ENCODE assay signal across 5 cellular contexts in genomic region chr21:44098964-44099363, GRCh38. TPM values are rescaled to one million over a fixed set of nuclear protein-coding genes. Genes with fewer than 3 reads are reported as not detected.
A peak's percentile ranks its signal among the peaks of the same experiment; 100 is the strongest.
DNase-seq lines count a peak whose midpoint lies in the region; ATAC-seq and TF ChIP-seq lines count a peak whose summit lies in the region.
"Not testable (repeated sequence)": the region's sequence is repeated elsewhere in the genome, so short reads cannot be mapped to it uniquely, and the experiment has no call there.

No MANE protein-coding gene starts in this region.

- not testable (repeated sequence) for H3K4me3 Mint-ChIP-seq in CD8-positive, alpha-beta T cell

- not testable (repeated sequence) for H3K9me3 ChIP-seq in CD8-positive, alpha-beta T cell (ENCODE audit: low read length); heart right ventricle; left lung; lung (ENCODE audit: control insufficient read depth in 2 of 2, insufficient read depth in 1 of 2, low read length in 1 of 2)

- H3K27me3 Mint-ChIP-seq in CD8-positive, alpha-beta T cell (ENCODE audit: low read depth), result not testable (repeated sequence)

- not testable (repeated sequence) for H3K9me3 Mint-ChIP-seq in CD8-positive, alpha-beta T cell

- H3K36me3 ChIP-seq in CD8-positive, alpha-beta T cell (ENCODE audit: insufficient read depth, low read length); lung (ENCODE audit: control insufficient read depth in 2 of 2, insufficient read depth in 2 of 2, low read length in 2 of 2): not testable (repeated sequence)
- peaks cover 0 to 17% (median 6%) of the 10 kb centered on the region in 9 donors for H3K36me3 ChIP-seq in heart right ventricle
- H3K36me3 ChIP-seq in left lung, result peaks cover 0 to 16% of the 10 kb centered on the region in 2 donors

- H3K4me1 Mint-ChIP-seq in CD8-positive, alpha-beta T cell (ENCODE audit: low read depth), result not testable (repeated sequence)

- DNase-seq in CD8-positive, alpha-beta T cell; Right ventricle myocardium superior; heart right ventricle; left lung; lung (ENCODE audit: low spot score): not testable (repeated sequence)

- no CpG with 5 or more reads among the region's 13 CpGs for WGBS in heart right ventricle, 2 donors
- no CpG with 5 or more reads among the region's 13 CpGs for WGBS in lung, 2 donors

- not testable (repeated sequence) for H3K27me3 ChIP-seq in CD8-positive, alpha-beta T cell (ENCODE audit: insufficient read depth, low read length); heart right ventricle; left lung; lung (ENCODE audit: control insufficient read depth, insufficient read depth)

- H3K36me3 Mint-ChIP-seq in CD8-positive, alpha-beta T cell, result not testable (repeated sequence)

- POLR2A ChIA-PET in CD8-positive, alpha-beta T cell (lab: Charles Lee), result not testable (repeated sequence)

- not testable (repeated sequence) for H3K4me3 ChIP-seq in CD8-positive, alpha-beta T cell (ENCODE audit: low read depth, low read length); heart right ventricle; left lung; lung

- CTCF ChIA-PET in CD8-positive, alpha-beta T cell (lab: Charles Lee), result not testable (repeated sequence)

- not testable (repeated sequence) for TF ChIP-seq CTCF in CD8-positive, alpha-beta T cell (IDR thresholded peaks at IDR 0.05); heart right ventricle (IDR thresholded peaks at IDR 0.05); left lung (IDR thresholded peaks at IDR 0.05); lung (IDR thresholded peaks at IDR 0.05; ENCODE audit: control extremely low read depth, extremely low read depth)

- intact Hi-C loops in CD8-positive, alpha-beta T cell (cut with DNase I, micrococcal nuclease); left lung (cut with DNase I): not testable (repeated sequence)
- intact Hi-C loops in Right ventricle myocardium superior (cut with DNase I), result loop anchor here (10.0 kb wide), 1 partner anchor 74 kb away; no protein-coding TSS in a partner anchor
- intact Hi-C loops in heart right ventricle (cut with DNase I), result loop anchor here in 1 of 10 donors (10.0 kb wide), 1 partner anchor 84 kb away; the partner anchor contains the start of gene TRAPPC10

- H3K27ac Mint-ChIP-seq in CD8-positive, alpha-beta T cell, result not testable (repeated sequence)

- ATAC-seq in CD8-positive, alpha-beta T cell, result peak; percentile 57
- ATAC-seq in Right ventricle myocardium superior (ENCODE audit: poor library complexity) (peak; percentile 79), heart right ventricle (peak; percentile 34 to 82 (median 63)), left lung (peak; percentile 93), lung (ENCODE audit: insufficient read depth, low FRiP score) (peak; percentile 41)

- H3K4me1 ChIP-seq in CD8-positive, alpha-beta T cell (ENCODE audit: insufficient read depth, low read length); heart right ventricle; left lung; lung (ENCODE audit: control insufficient read depth in 2 of 2, insufficient read depth in 2 of 2, low read length in 2 of 2): not testable (repeated sequence)

- H3K27ac ChIP-seq in CD8-positive, alpha-beta T cell (ENCODE audit: low read depth, low read length); heart right ventricle; left lung; lung (ENCODE audit: low read depth in 1 of 2, low read length in 1 of 2): not testable (repeated sequence)

RNA-seq across cellular contexts. Expression of gene PWP2, which starts 8.2 kb away (rescaled TPM):
- total RNA-seq in CD8-positive, alpha-beta T cell, result 10 to 100 TPM; 15.7 to 22.9 TPM
- total RNA-seq in Right ventricle myocardium superior (8.6 TPM), heart right ventricle (10 to 100 TPM in 1 of 10 donors, 1 to 10 TPM in 8, not detected in 1; 1.0 to 14.8 (median 6.5) TPM), left lung (1 to 10 TPM; 3.9 to 6.7 TPM), lung (10 to 100 TPM; 10.3 to 20.4 TPM)
- polyA plus RNA-seq in heart right ventricle (1 to 10 TPM; 2.3 to 5.4 TPM), lung (1 to 10 TPM; 3.6 to 8.9 TPM)

RNA-seq across cellular contexts. Expression of gene GATD3, which starts 34.5 kb away (rescaled TPM):
- total RNA-seq in CD8-positive, alpha-beta T cell, result 10 to 100 TPM in 1 of 2 experiments, 1 to 10 TPM in 1; 8.2 to 10.4 TPM
- total RNA-seq in Right ventricle myocardium superior (146 TPM), heart right ventricle (100 to 1,000 TPM in 4 of 10 donors, 10 to 100 TPM in 5, 1 to 10 TPM in 1; 8.2 to 310 (median 20.2) TPM), left lung (10 to 100 TPM in 1 of 2 donors, 1 to 10 TPM in 1; 8.8 to 10.8 TPM), lung (10 to 100 TPM in 1 of 2 donors, 1 to 10 TPM in 1; 9.8 to 29.4 TPM)
- polyA plus RNA-seq in heart right ventricle (100 to 1,000 TPM in 1 of 2 donors, 10 to 100 TPM in 1; 15.9 to 116 TPM), lung (10 to 100 TPM in 1 of 2 donors, 1 to 10 TPM in 1; 6.5 to 48.5 TPM)

Comparison
In these comparisons a context has a peak if more than half of its experiments do, and no peak if none do; other contexts are left out.
1. ATAC-seq: peak in every context shown above with its lines; median percentile 93 in left lung; 79 in Right ventricle myocardium superior; 63 in heart right ventricle; 57 in CD8-positive, alpha-beta T cell; 41 in lung.